ENCODE assay signal across 10 cellular contexts in genomic region chr16:11572301-11572995, GRCh38. TPM values are rescaled to one million over a fixed set of nuclear protein-coding genes. Genes with fewer than 3 reads are reported as not detected.
DNase-seq lines count a peak whose midpoint lies in the region; TF ChIP-seq lines count a peak whose summit lies in the region.
"Had no signal": no experiment of that assay in that cellular context is flagged by ENCODE, and none has a peak within 500 bp of the region (broad histone marks: within the 10 kb centered on the region; RNA-seq: fewer than 3 reads in every experiment).

No MANE protein-coding gene starts in this region.

- no TSS peak for BruUV-seq in Calu3 (replicated peaks; lab: Mats Ljungman, UMichigan)
- no TSS peak for BruUV-seq in A673 (replicated peaks; lab: Mats Ljungman, UMichigan)

- H3K27me3 ChIP-seq in neutrophil: no peaks in the 10 kb centered on the region
- no peaks in the 10 kb centered on the region for H3K27me3 ChIP-seq in A673 (replicated peaks; ENCODE audit: insufficient read depth, low read depth, low read length, poor library complexity)

- H3K27ac ChIP-seq in neutrophil (peak overlapping the region; percentile 72), A673 (ENCODE audit: low read depth, low read length, poor library complexity, severe bottlenecking) (no peak overlapping the region)
- H3K27ac ChIP-seq: thoracic aorta had no signal

- H3K27me3 Mint-ChIP-seq in Calu3 (ENCODE audit: unreplicated experiment) (no peaks in the 10 kb centered on the region), HFFc6 (ENCODE audit: insufficient read depth) (peaks cover 3% of the 10 kb centered on the region)
- peaks cover 3% of the 10 kb centered on the region for H3K27me3 Mint-ChIP-seq in activated naive CD8-positive, alpha-beta T cell treated with anti-CD3 and anti-CD28 coated beads for 36 hours

- H3K27ac Mint-ChIP-seq in Calu3 (ENCODE audit: unreplicated experiment) (peak overlapping the region; percentile 24), HFFc6 (no peak overlapping the region)
- H3K27ac Mint-ChIP-seq in activated naive CD8-positive, alpha-beta T cell treated with anti-CD3 and anti-CD28 coated beads for 36 hours: peak overlapping the region; percentile 66

- no peaks in the 10 kb centered on the region for H3K9me3 ChIP-seq in neutrophil
- H3K9me3 ChIP-seq in A673 (ENCODE audit: low read depth, low read length, poor library complexity, severe bottlenecking): no peaks in the 10 kb centered on the region
- H3K9me3 ChIP-seq: thoracic aorta had no signal

- POLR2A ChIA-PET in A673 (lab: Charles Lee; ENCODE audit: low non-redundant PET): no interaction called here

- H3K36me3 ChIP-seq in neutrophil (peaks cover 98% of the 10 kb centered on the region), A673 (ENCODE audit: insufficient read depth, low read length, poor library complexity, severe bottlenecking) (no peaks in the 10 kb centered on the region)
- H3K36me3 ChIP-seq: thoracic aorta had no signal

- H3K4me3 Mint-ChIP-seq in Calu3 (ENCODE audit: low read depth, unreplicated experiment) (no peak overlapping the region), HFFc6 (no peak overlapping the region; the same call in 1 of the 2 replicates)
- peak overlapping the region; percentile 1 for H3K4me3 Mint-ChIP-seq in activated naive CD8-positive, alpha-beta T cell treated with anti-CD3 and anti-CD28 coated beads for 36 hours

- H3K36me3 Mint-ChIP-seq in Calu3 (ENCODE audit: insufficient read depth, unreplicated experiment): peaks cover 95% of the 10 kb centered on the region
- H3K36me3 Mint-ChIP-seq in activated naive CD8-positive, alpha-beta T cell treated with anti-CD3 and anti-CD28 coated beads for 36 hours: peaks cover 59% of the 10 kb centered on the region
- H3K36me3 Mint-ChIP-seq in HFFc6 (ENCODE audit: low read depth): peaks cover 10% of the 10 kb centered on the region; the same call in 1 of the 2 replicates

- H3K9me3 Mint-ChIP-seq in Calu3 (ENCODE audit: low read depth, unreplicated experiment) (no peaks in the 10 kb centered on the region), HFFc6 (no peaks in the 10 kb centered on the region)
- H3K9me3 Mint-ChIP-seq in activated naive CD8-positive, alpha-beta T cell treated with anti-CD3 and anti-CD28 coated beads for 36 hours: peaks cover 9% of the 10 kb centered on the region

- intact Hi-C loops in Calu3 (cut with micrococcal nuclease; ENCODE audit: unreplicated experiment): no loop called here
- intact Hi-C loops in A673 (cut with micrococcal nuclease; ENCODE audit: unreplicated experiment): no loop called here

- H3K4me3 ChIP-seq in neutrophil (ENCODE audit: low read depth in 1 of 2, low read length in 1 of 2) (peak overlapping the region in 1 of 2 experiments; percentile 36), A673 (ENCODE audit: low read depth, low read length, poor library complexity, severe bottlenecking) (no peak overlapping the region)
- H3K4me3 ChIP-seq: thoracic aorta had no signal

- DNase-seq in Calu3 (no peak), T-helper 1 cell (peak in 4 of 5 donors; percentile 32 to 66 (median 58)), globus pallidus (ENCODE audit: low spot score) (no peak), A673 (ENCODE audit: low spot score) (no peak), HFFc6 (no peak), NCI-H2107 (lab: John Stamatoyannopoulos, UW) (no peak)
- DNase-seq in activated naive CD8-positive, alpha-beta T cell treated with anti-CD3 and anti-CD28 coated beads for 36 hours: peak; percentile 25
- DNase-seq: NK-92 treated with Interleukin-12 subunit alpha and Interleukin-12 subunit beta, amount 100 ng/mL, for 24 hours had no signal

- H3K4me1 ChIP-seq in neutrophil (ENCODE audit: control insufficient read depth in 1 of 2, insufficient read depth in 1 of 2, low read depth in 1 of 2, low read length in 1 of 2) (peaks cover 80 to 96% of the 10 kb centered on the region in 2 experiments), A673 (ENCODE audit: insufficient read depth, low read length, poor library complexity, severe bottlenecking) (no peaks in the 10 kb centered on the region)

- H3K4me1 Mint-ChIP-seq in Calu3 (ENCODE audit: low read depth, unreplicated experiment): peaks cover 47% of the 10 kb centered on the region
- H3K4me1 Mint-ChIP-seq in activated naive CD8-positive, alpha-beta T cell treated with anti-CD3 and anti-CD28 coated beads for 36 hours: peaks cover 62% of the 10 kb centered on the region
- H3K4me1 Mint-ChIP-seq in HFFc6 (ENCODE audit: low read depth): peaks cover 30% of the 10 kb centered on the region

- CTCF ChIA-PET in Calu3 (lab: Charles Lee): interaction anchor here (1.5 kb wide), 1 partner anchor 12 kb away, joined by 3 read pairs; no protein-coding TSS in a partner anchor
- CTCF ChIA-PET in A673 (lab: Charles Lee): no interaction called here

- no peak for TF ChIP-seq CTCF in Calu3 (IDR thresholded peaks at IDR 0.05; ENCODE audit: unreplicated experiment)
- no peak for TF ChIP-seq CTCF in neutrophil (IDR thresholded peaks at IDR 0.05)
- TF ChIP-seq CTCF in A673 (conservative IDR thresholded peaks at IDR 0.05; ENCODE audit: low read depth, low read length): no peak
- no peak for TF ChIP-seq CTCF in HFFc6 (IDR thresholded peaks at IDR 0.05)

RNA-seq across cellular contexts. Expression of gene LITAF, which starts 14.3 kb away (rescaled TPM):
- total RNA-seq in Calu3 (2022) (328 and 443 TPM in 2 replicates), A673 (2021) (6.9 and 12.2 TPM in 2 replicates)
- 100 to 1,000 TPM; 127 to 130 TPM for total RNA-seq in activated naive CD8-positive, alpha-beta T cell treated with anti-CD3 and anti-CD28 coated beads for 36 hours
- 100 to 1,000 TPM; 114 to 143 (median 135) TPM for total RNA-seq in HFFc6 (2021; fragmentation: NEBNext Ultra II Directional; extraction: Animal tissue kit (Norgen Biotek cat#: 25700))

Comparison
In these comparisons a context has a peak if more than half of its experiments do, and no peak if none do; other contexts are left out.
1. DNase-seq: peak in T-helper 1 cell (4 of 5) and activated naive CD8-positive, alpha-beta T cell treated with anti-CD3 and anti-CD28 coated beads for 36 hours (single experiment); none in Calu3 (single experiment), globus pallidus (single experiment), A673 (single experiment), HFFc6 (single experiment) and NCI-H2107 (single experiment).